Comparison of ENCODE assay signal across 22 cellular contexts in the genomic region with DNA sequence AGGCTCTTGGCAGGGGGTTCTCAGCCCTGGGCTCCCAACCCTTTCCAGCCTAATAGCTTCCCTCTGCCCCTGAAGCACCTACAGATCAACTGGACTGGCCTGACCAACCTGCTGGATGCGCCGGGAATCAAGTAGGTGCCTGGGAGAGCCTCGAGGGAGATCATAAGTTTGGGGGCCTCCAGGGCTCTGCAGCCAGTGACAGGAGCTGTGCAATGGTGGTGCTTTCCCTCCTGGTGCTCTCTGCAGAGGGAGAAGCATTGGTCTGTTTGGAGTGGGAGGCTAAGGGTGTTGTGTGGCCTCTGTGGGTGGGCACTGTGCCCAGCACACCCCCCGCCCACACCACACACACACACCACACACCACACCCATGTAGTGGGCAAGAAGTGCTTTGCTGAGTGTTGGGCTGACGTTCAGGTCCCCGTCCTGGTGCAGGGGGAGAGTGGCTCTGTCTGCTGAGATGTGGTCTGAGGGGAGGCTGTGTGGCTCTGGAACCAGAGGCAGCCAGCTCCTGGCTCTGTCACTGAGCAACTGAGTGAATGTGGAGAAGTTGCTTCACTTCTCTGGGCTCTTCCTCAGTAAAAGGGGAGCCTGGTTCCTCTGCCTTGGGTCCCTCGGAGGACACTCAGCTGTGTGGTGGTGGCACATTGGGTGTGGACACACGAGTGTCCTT. TPM values are rescaled to one million over a fixed set of nuclear protein-coding genes. Genes with fewer than 3 reads are reported as not detected.
"Had no signal": no experiment of that assay in that cellular context is flagged by ENCODE, and none has a peak within 500 bp of the region (broad histone marks: within the 10 kb centered on the region; RNA-seq: fewer than 3 reads in every experiment).

No MANE protein-coding gene starts in this region.

- H3K27me3 Mint-ChIP-seq: type B pancreatic cell had no signal

- H3K4me1 Mint-ChIP-seq: activated naive CD8-positive, alpha-beta T cell treated with anti-CD3 and anti-CD28 coated beads, Interleukin-2, amount 50 U/mL, for 24 hours; stimulated activated memory B cell treated with anti-CD40 and anti-IgM and Interleukin-4, amounts not matched to agents 10 μg/mL and 1 μg/mL and 100 μg/mL, for 72 hours had no signal

- H3K36me3 Mint-ChIP-seq: natural killer cell treated with Interleukin-12 subunit alpha and Interleukin-12 subunit beta and Interleukin-15 and Interleukin-18, amount 100 ng/mL, for 72 hours; stimulated activated memory B cell treated with anti-CD40 and anti-IgM and Interleukin-4, amounts not matched to agents 10 μg/mL and 1 μg/mL and 100 μg/mL, for 72 hours; type B pancreatic cell had no signal

- H3K27ac Mint-ChIP-seq: activated naive CD8-positive, alpha-beta T cell treated with anti-CD3 and anti-CD28 coated beads, Interleukin-2, amount 50 U/mL, for 24 hours; mesothelial cell of epicardium; natural killer cell treated with Interleukin-12 subunit alpha and Interleukin-12 subunit beta and Interleukin-15 and Interleukin-18, amount 100 ng/mL, for 72 hours; stimulated activated memory B cell treated with anti-CD40 and anti-IgM and Interleukin-4, amounts not matched to agents 10 μg/mL and 1 μg/mL and 100 μg/mL, for 72 hours; type B pancreatic cell had no signal

- H3K9me3 ChIP-seq: gastroesophageal sphincter, neutrophil, SK-N-SH, thoracic aorta had no signal

- ATAC-seq: activated CD4-positive, CD25-positive, alpha-beta regulatory T cell treated with anti-CD3 and anti-CD28 coated beads, Interleukin-2, amount 50 U/mL, for 24 hours; activated naive CD8-positive, alpha-beta T cell treated with anti-CD3 and anti-CD28 coated beads, Interleukin-2, amount 50 U/mL, for 24 hours; gastroesophageal sphincter; natural killer cell treated with Interleukin-12 subunit alpha and Interleukin-12 subunit beta and Interleukin-15 and Interleukin-18, amount 100 ng/mL, for 72 hours; sciatic nerve; stimulated activated memory B cell treated with anti-CD40 and anti-IgM and Interleukin-4, amounts not matched to agents 10 μg/mL and 1 μg/mL and 100 μg/mL, for 72 hours had no signal

- H3K4me3 ChIP-seq: gastroesophageal sphincter, lung, smooth muscle cell, thoracic aorta had no signal

- H3K4me1 ChIP-seq: gastroesophageal sphincter, parathyroid adenoma had no signal

- H3K27ac ChIP-seq: epithelial cell of prostate, gastroesophageal sphincter, neutrophil, parathyroid adenoma, thoracic aorta had no signal

- H3K27me3 ChIP-seq: neutrophil had no signal

- H3K9me3 Mint-ChIP-seq: activated naive CD8-positive, alpha-beta T cell treated with anti-CD3 and anti-CD28 coated beads, Interleukin-2, amount 50 U/mL, for 24 hours; mesothelial cell of epicardium; natural killer cell treated with Interleukin-12 subunit alpha and Interleukin-12 subunit beta and Interleukin-15 and Interleukin-18, amount 100 ng/mL, for 72 hours; stimulated activated memory B cell treated with anti-CD40 and anti-IgM and Interleukin-4, amounts not matched to agents 10 μg/mL and 1 μg/mL and 100 μg/mL, for 72 hours; type B pancreatic cell had no signal

- H3K4me3 Mint-ChIP-seq: activated naive CD8-positive, alpha-beta T cell treated with anti-CD3 and anti-CD28 coated beads, Interleukin-2, amount 50 U/mL, for 24 hours; mesothelial cell of epicardium; natural killer cell treated with Interleukin-12 subunit alpha and Interleukin-12 subunit beta and Interleukin-15 and Interleukin-18, amount 100 ng/mL, for 72 hours; stimulated activated memory B cell treated with anti-CD40 and anti-IgM and Interleukin-4, amounts not matched to agents 10 μg/mL and 1 μg/mL and 100 μg/mL, for 72 hours; type B pancreatic cell had no signal

- DNase-seq: activated CD4-positive, alpha-beta T cell treated with anti-CD3 and anti-CD28 coated beads, Interleukin-2, amount 50 U/mL, for 1 hour; activated gamma-delta T cell; activated naive CD4-positive, alpha-beta T cell treated with anti-CD3 and anti-CD28 coated beads, Interleukin-2, amount 50 U/mL, for 16 hours; activated naive CD8-positive, alpha-beta T cell treated with anti-CD3 and anti-CD28 coated beads, Interleukin-2, amount 50 U/mL, for 24 hours; activated T-cell treated with anti-CD3 and anti-CD28 coated beads for 4 hours; cortex of kidney; left cardiac atrium; SK-N-SH; stimulated activated CD4-positive, alpha-beta T cell treated with anti-CD3 and anti-CD28 coated beads, Interleukin-15, amount 100 ng/mL, for 24 hours had no signal

- H3K36me3 ChIP-seq: gastroesophageal sphincter, neutrophil, thoracic aorta had no signal

RNA-seq across cellular contexts. Expression of gene ESYT3, which starts 26.3 kb away (rescaled TPM):
- total RNA-seq: natural killer cell treated with Interleukin-12 subunit alpha and Interleukin-12 subunit beta and Interleukin-15 and Interleukin-18, amount 100 ng/mL, for 72 hours had no signal
